In the genomic region with DNA sequence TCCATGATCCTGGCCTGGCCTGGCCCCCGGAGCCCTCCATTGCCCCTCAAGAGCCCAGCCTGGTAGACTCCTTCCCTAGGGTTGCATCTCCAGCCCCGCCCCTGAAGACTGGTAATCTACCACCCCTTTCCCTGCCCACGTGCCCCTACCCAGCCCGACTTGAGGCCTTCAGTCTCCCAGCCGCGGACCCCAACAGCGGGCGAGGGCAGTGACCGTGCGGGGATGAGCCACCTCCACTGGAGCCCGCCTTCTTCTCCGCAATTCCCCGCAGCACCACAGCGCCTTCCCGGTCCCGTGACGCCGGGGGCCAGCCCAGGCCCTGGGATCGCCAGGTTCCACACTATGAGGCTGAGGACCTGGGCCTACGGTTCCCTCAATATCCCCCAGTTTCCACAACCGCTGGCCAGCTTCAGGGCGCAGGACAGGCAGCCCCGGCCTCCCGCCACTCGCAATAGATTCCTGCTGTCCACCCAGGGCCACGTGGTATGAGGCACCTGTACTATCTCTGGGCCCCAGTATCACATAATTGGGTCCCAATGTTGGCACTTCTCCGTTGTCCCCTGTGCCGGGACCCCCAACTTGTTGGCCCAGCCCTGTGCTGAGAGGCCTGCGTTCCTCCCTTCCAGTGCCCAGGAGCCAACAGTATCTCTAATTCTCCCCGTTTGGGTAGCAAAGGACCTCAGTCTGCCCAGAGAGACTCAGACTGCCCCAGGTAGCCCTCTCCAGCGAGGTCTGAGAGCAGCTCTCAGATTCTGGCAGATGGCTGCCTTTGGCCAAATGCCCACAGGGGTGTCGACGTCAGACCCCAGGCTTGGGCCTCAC, we compare ENCODE assay signal across 1 cellular context.
TF ChIP-seq lines count a peak whose summit lies in the region.

No MANE protein-coding gene starts in this region.

TF ChIP-seq in K562, 482 proteins besides CTCF, POLR2A, EP300 and RAD21:
- peak; percentile 43; the same call in 1 of the 2 replicates for TF ChIP-seq JUNB (CRISPR knock-in tag; conservative IDR thresholded peaks at IDR 0.05)
- TF ChIP-seq ZNF197 (CRISPR knock-in tag; IDR thresholded peaks at IDR 0.05; ENCODE audit: low read depth): no peak
- 0 out of 2 replicates have a peak, but pooled peaks have one; percentile 58 for TF ChIP-seq PURB (CRISPR knock-in tag; IDR thresholded peaks at IDR 0.05; ENCODE audit: low read depth)
- TF ChIP-seq ZC3H4 (CRISPR knock-in tag; IDR thresholded peaks at IDR 0.05; ENCODE audit: borderline replicate concordance): 0 out of 2 replicates have a peak, but pooled peaks have one; percentile 60
